Comparison of ENCODE assay signal across 7 cellular contexts in genomic region chr6:142846459-142846831, GRCh38.
DNase-seq lines count a peak whose midpoint lies in the region; ATAC-seq and TF ChIP-seq lines count a peak whose summit lies in the region.

No MANE protein-coding gene starts in this region.

- POLR2A ChIA-PET in IMR-90 (lab: Charles Lee; ENCODE audit: unreplicated experiment): no interaction called here

- H3K27me3 ChIP-seq in IMR-90 (ENCODE audit: control insufficient read depth, insufficient read depth, low read length) (no peaks in the 10 kb centered on the region), left ventricle myocardium inferior (ENCODE audit: low read depth) (no peaks in the 10 kb centered on the region), stomach (no peaks in the 10 kb centered on the region), BE2C (no peaks in the 10 kb centered on the region)

- no peaks in the 10 kb centered on the region for H3K27me3 Mint-ChIP-seq in activated T-helper 2 cell treated with anti-CD3 and anti-CD28 coated beads, Interferon-gamma antibody, Interleukin-2, Interleukin-4, amounts not matched to agents 10 μg/mL and 5 μg/mL and 100 μg/mL, durations not matched to agents 14 hours and 24 hours and 36 hours (ENCODE audit: low read depth)

- H2AK5ac ChIP-seq in IMR-90 (ENCODE audit: low read depth, low read length): peak overlapping the region; percentile 46; the same call in 1 of the 2 replicates

- H3K18ac ChIP-seq in IMR-90 (ENCODE audit: low read depth, low read length): peak overlapping the region; percentile 57; the same call in 1 of the 2 replicates

- no peak overlapping the region for H2AFZ ChIP-seq in IMR-90 (replicated peaks; ENCODE audit: low read length, poor library complexity)

- peak overlapping the region; percentile 37 for H3K27ac Mint-ChIP-seq in activated T-helper 2 cell treated with anti-CD3 and anti-CD28 coated beads, Interferon-gamma antibody, Interleukin-2, Interleukin-4, amounts not matched to agents 10 μg/mL and 5 μg/mL and 100 μg/mL, durations not matched to agents 14 hours and 24 hours and 36 hours

- 20% methylated on average over 1 of the region's 2 CpGs; no CpG with 5 or more reads in 1 of the 2 experiments for WGBS in IMR-90 (ENCODE audit: extremely low coverage in 2 of 2, insufficient read length in 1 of 2), 2 experiments
- 42 to 52% (median 44%) methylated on average over 2 of the region's 2 CpGs for WGBS in stomach, 5 donors

- peak overlapping the region; percentile 58 for H3K27ac ChIP-seq in IMR-90 (ENCODE audit: insufficient read depth, low read length)
- H3K27ac ChIP-seq in left ventricle myocardium inferior (replicated peaks): peak overlapping the region; percentile 95
- H3K27ac ChIP-seq in stomach: peak overlapping the region; percentile 43 to 85 (median 77)

- no peaks in the 10 kb centered on the region for H3K9me3 Mint-ChIP-seq in activated T-helper 2 cell treated with anti-CD3 and anti-CD28 coated beads, Interferon-gamma antibody, Interleukin-2, Interleukin-4, amounts not matched to agents 10 μg/mL and 5 μg/mL and 100 μg/mL, durations not matched to agents 14 hours and 24 hours and 36 hours

- H3K36me3 Mint-ChIP-seq in activated T-helper 2 cell treated with anti-CD3 and anti-CD28 coated beads, Interferon-gamma antibody, Interleukin-2, Interleukin-4, amounts not matched to agents 10 μg/mL and 5 μg/mL and 100 μg/mL, durations not matched to agents 14 hours and 24 hours and 36 hours (ENCODE audit: low read depth): peaks cover 7% of the 10 kb centered on the region

- H2BK5ac ChIP-seq in IMR-90 (ENCODE audit: low read depth, low read length, poor library complexity, severe bottlenecking): peak overlapping the region; percentile 84

- H4K91ac ChIP-seq in IMR-90 (ENCODE audit: insufficient read depth, low read depth, low read length): peak overlapping the region; percentile 39; the same call in 1 of the 2 replicates

- peaks cover 23 to 66% of the 10 kb centered on the region in 2 experiments for H3K79me1 ChIP-seq in IMR-90 (ENCODE audit: low read depth in 1 of 2, low read length in 2 of 2)

- H3K4me1 Mint-ChIP-seq in activated T-helper 2 cell treated with anti-CD3 and anti-CD28 coated beads, Interferon-gamma antibody, Interleukin-2, Interleukin-4, amounts not matched to agents 10 μg/mL and 5 μg/mL and 100 μg/mL, durations not matched to agents 14 hours and 24 hours and 36 hours (ENCODE audit: low read depth): peaks cover 92% of the 10 kb centered on the region

- H2BK20ac ChIP-seq in IMR-90 (ENCODE audit: low read depth, low read length): peak overlapping the region; percentile 79

- intact Hi-C loops in IMR-90 (cut with micrococcal nuclease) (loop anchor here (5.0 kb wide), 1 partner anchor 81 kb away; no protein-coding TSS in a partner anchor), left ventricle myocardium inferior (cut with micrococcal nuclease) (no loop called here), stomach (cut with DNase I; ENCODE audit: low total_unique reads) (no loop called here)
- intact Hi-C loops in activated T-helper 2 cell treated with anti-CD3 and anti-CD28 coated beads, Interferon-gamma antibody, Interleukin-2, Interleukin-4, amounts not matched to agents 10 μg/mL and 5 μg/mL and 100 μg/mL, durations not matched to agents 14 hours and 24 hours and 36 hours (cut with micrococcal nuclease): loop anchor here (10.0 kb wide), 2 partner anchors 152 to 452 kb away; no protein-coding TSS in a partner anchor

- dilution Hi-C loops in IMR-90 (cut with HindIII; ENCODE audit: low sequenced_read_pairs, unreplicated experiment): no loop called here

- H3K4me2 ChIP-seq in IMR-90 (ENCODE audit: low read depth, low read length): peak overlapping the region; percentile 81

- H2AK9ac ChIP-seq in IMR-90 (replicated peaks; ENCODE audit: low read depth, low read length, poor library complexity): no peak overlapping the region

- H2BK120ac ChIP-seq in IMR-90 (ENCODE audit: low read depth, low read length): peak overlapping the region; percentile 67

- ATAC-seq in IMR-90 (ENCODE audit: low read depth): no peak

- peak overlapping the region; percentile 82 for H3K4ac ChIP-seq in IMR-90 (ENCODE audit: low read depth, low read length)

- peak overlapping the region; percentile 52; the same call in 1 of the 2 replicates for H4K5ac ChIP-seq in IMR-90 (ENCODE audit: low read depth, low read length)

- peak overlapping the region; percentile 73; the same call in 1 of the 2 replicates for H3K23ac ChIP-seq in IMR-90 (ENCODE audit: low read depth, low read length)

- H4K8ac ChIP-seq in IMR-90 (ENCODE audit: low read depth in 2 of 2, low read length in 2 of 2): peak overlapping the region; percentile 3 to 63

- H3K14ac ChIP-seq in IMR-90 (replicated peaks; ENCODE audit: low read depth, low read length): peak overlapping the region; percentile 65

- CTCF ChIA-PET in IMR-90 (lab: Yijun Ruan, JAX): no interaction called here

- peak overlapping the region; percentile 17; the same call in 1 of the 3 replicates for H2BK15ac ChIP-seq in IMR-90 (ENCODE audit: low read depth, low read length)

- H3K4me3 ChIP-seq in IMR-90 (ENCODE audit: insufficient read depth, low read depth, low read length): no peak overlapping the region
- peak overlapping the region; percentile 59 for H3K4me3 ChIP-seq in left ventricle myocardium inferior
- H3K4me3 ChIP-seq in stomach: no peak overlapping the region
- no peak overlapping the region; the same call in 1 of the 2 replicates for H3K4me3 ChIP-seq in BE2C (ENCODE audit: low read depth, low read length)

- peaks cover 4% of the 10 kb centered on the region; the same call in 1 of the 2 replicates for H4K20me1 ChIP-seq in IMR-90 (ENCODE audit: insufficient read depth, low read length)

- peak overlapping the region; percentile 60 for H3K4me3 Mint-ChIP-seq in activated T-helper 2 cell treated with anti-CD3 and anti-CD28 coated beads, Interferon-gamma antibody, Interleukin-2, Interleukin-4, amounts not matched to agents 10 μg/mL and 5 μg/mL and 100 μg/mL, durations not matched to agents 14 hours and 24 hours and 36 hours (ENCODE audit: low read depth)

- H3K9ac ChIP-seq in IMR-90 (ENCODE audit: low read depth, low read length): 0 out of 2 replicates have a peak overlapping the region, but pooled peaks have one; percentile 12

- H3K4me1 ChIP-seq in IMR-90 (ENCODE audit: control insufficient read depth, insufficient read depth, low read length): peaks cover 22% of the 10 kb centered on the region
- peaks cover 89% of the 10 kb centered on the region for H3K4me1 ChIP-seq in left ventricle myocardium inferior
- peaks cover 23 to 93% (median 55%) of the 10 kb centered on the region in 4 donors for H3K4me1 ChIP-seq in stomach
- peaks cover 11% of the 10 kb centered on the region for H3K4me1 ChIP-seq in BE2C

- in situ Hi-C loops in IMR-90 (cut with MboI; ENCODE audit: low sequenced_read_pairs): no loop called here

- H3K9me1 ChIP-seq in IMR-90 (ENCODE audit: insufficient read depth, low read length): peaks cover 5% of the 10 kb centered on the region

- H3K36me3 ChIP-seq in IMR-90 (ENCODE audit: control insufficient read depth, insufficient read depth, low read length) (no peaks in the 10 kb centered on the region), left ventricle myocardium inferior (no peaks in the 10 kb centered on the region), stomach (no peaks in the 10 kb centered on the region), BE2C (no peaks in the 10 kb centered on the region)

- H3K56ac ChIP-seq in IMR-90 (ENCODE audit: extremely low read depth, insufficient read depth, low read length): peak overlapping the region; percentile 52; the same call in 1 of the 2 replicates

- H3K9me3 ChIP-seq in IMR-90 (ENCODE audit: control insufficient read depth, insufficient read depth, low read length): no peaks in the 10 kb centered on the region
- H3K9me3 ChIP-seq in left ventricle myocardium inferior (replicated peaks): no peaks in the 10 kb centered on the region
- no peaks in the 10 kb centered on the region for H3K9me3 ChIP-seq in stomach
- no peaks in the 10 kb centered on the region for H3K9me3 ChIP-seq in BE2C

- BruUV-seq in IMR-90 (replicated peaks; lab: Mats Ljungman, UMichigan): no TSS peak

- TF ChIP-seq POLR2A in IMR-90 (IDR thresholded peaks at IDR 0.05; ENCODE audit: low read depth, low read length) (no peak), stomach (IDR thresholded peaks at IDR 0.05) (no peak)

- no peak for TF ChIP-seq EP300 in stomach (IDR thresholded peaks at IDR 0.05)

- DNase-seq in IMR-90: peak; percentile 61
- DNase-seq in activated T-helper 2 cell treated with anti-CD3 and anti-CD28 coated beads, Interferon-gamma antibody, Interleukin-2, Interleukin-4, amounts not matched to agents 10 μg/mL and 5 μg/mL and 100 μg/mL, durations not matched to agents 14 hours and 24 hours and 36 hours (ENCODE audit: low spot score): no peak
- no peak for DNase-seq in left ventricle myocardium inferior
- no peak for DNase-seq in stomach
- no peak for DNase-seq in SKM-1 treated with dmso at 0.1 percent for 144 hours (lab: John Stamatoyannopoulos, UW; ENCODE audit: unreplicated experiment)
- no peak for DNase-seq in stimulated activated naive CD4-positive, alpha-beta T cell (lab: John Stamatoyannopoulos, UW)
- DNase-seq in BE2C: no peak

- no peak for TF ChIP-seq RAD21 in IMR-90 (IDR thresholded peaks at IDR 0.05; ENCODE audit: low read length)

- no peak for TF ChIP-seq CTCF in IMR-90 (conservative IDR thresholded peaks at IDR 0.05; ENCODE audit: low read depth, low read length)
- TF ChIP-seq CTCF in left ventricle myocardium inferior (IDR thresholded peaks at IDR 0.05; ENCODE audit: borderline replicate concordance): no peak
- TF ChIP-seq CTCF in stomach (IDR thresholded peaks at IDR 0.05): no peak
- no peak for TF ChIP-seq CTCF in BE2C (IDR thresholded peaks at IDR 0.05; ENCODE audit: low read depth, low read length)

TF ChIP-seq in IMR-90, 13 proteins besides CTCF, POLR2A, EP300 and RAD21 (continues in another document):
- TF ChIP-seq BHLHE40 (IDR thresholded peaks at IDR 0.05; ENCODE audit: low read depth, low read length) (no peak), FOS (IDR thresholded peaks at IDR 0.05; ENCODE audit: low read depth, low read length) (no peak; the same call in 1 of the 2 replicates), MXI1 (IDR thresholded peaks at IDR 0.05; ENCODE audit: borderline replicate concordance, low read depth, low read length) (no peak), CHD1 (IDR thresholded peaks at IDR 0.05; ENCODE audit: low read depth, low read length) (no peak), MAZ (IDR thresholded peaks at IDR 0.05; ENCODE audit: borderline replicate concordance, low read depth, low read length) (no peak), SMC3 (IDR thresholded peaks at IDR 0.05; ENCODE audit: low read depth, low read length) (no peak), CEBPB (IDR thresholded peaks at IDR 0.05; ENCODE audit: low read depth, low read length) (no peak), NFE2L2 (IDR thresholded peaks at IDR 0.05; ENCODE audit: low read depth, low read length) (no peak), RCOR1 (IDR thresholded peaks at IDR 0.05; ENCODE audit: insufficient replicate concordance, low read length) (no peak), MAFK (IDR thresholded peaks at IDR 0.05; ENCODE audit: low read depth, low read length) (no peak)

Comparison
In these comparisons a context has a peak if more than half of its experiments do, and no peak if none do; other contexts are left out.
1. intact Hi-C loops: an anchor here in IMR-90 (5.0 kb wide) and activated T-helper 2 cell treated with anti-CD3 and anti-CD28 coated beads, Interferon-gamma antibody, Interleukin-2, Interleukin-4, amounts not matched to agents 10 μg/mL and 5 μg/mL and 100 μg/mL, durations not matched to agents 14 hours and 24 hours and 36 hours (10.0 kb wide); none called in left ventricle myocardium inferior and stomach.